In genomic region chr2:88607416-88607815, GRCh38 we compare ENCODE assay signal across 2 cellular contexts.
TF ChIP-seq lines count a peak whose summit lies in the region.

No MANE protein-coding gene starts in this region.

TF ChIP-seq in A549, 52 proteins besides CTCF, POLR2A, EP300 and RAD21:
- TF ChIP-seq EHF (CRISPR knock-in tag; IDR thresholded peaks at IDR 0.05) (no peak), BCL3 (IDR thresholded peaks at IDR 0.05) (no peak), JUNB (IDR thresholded peaks at IDR 0.05) (no peak), SMC3 (IDR thresholded peaks at IDR 0.05) (no peak), MYC (IDR thresholded peaks at IDR 0.05; ENCODE audit: borderline replicate concordance, low read length) (no peak), ZNF302 (CRISPR knock-in tag; IDR thresholded peaks at IDR 0.05) (no peak), GATA3 (IDR thresholded peaks at IDR 0.05; ENCODE audit: borderline replicate concordance) (no peak), KDM5A (IDR thresholded peaks at IDR 0.05) (no peak), ZFP36 (IDR thresholded peaks at IDR 0.05; ENCODE audit: borderline replicate concordance, partially characterized antibody) (no peak), NPAS2 (CRISPR knock-in tag; IDR thresholded peaks at IDR 0.05; ENCODE audit: borderline replicate concordance) (no peak), POLR2AphosphoS2 (conservative IDR thresholded peaks at IDR 0.05; ENCODE audit: low read length) (no peak), ZSCAN20 (CRISPR knock-in tag; IDR thresholded peaks at IDR 0.05) (no peak), RCOR1 (IDR thresholded peaks at IDR 0.05; ENCODE audit: low read depth, low read length) (no peak), NFE2L2 (conservative IDR thresholded peaks at IDR 0.05; ENCODE audit: low read length) (no peak)
- TF ChIP-seq, protein P1, sequence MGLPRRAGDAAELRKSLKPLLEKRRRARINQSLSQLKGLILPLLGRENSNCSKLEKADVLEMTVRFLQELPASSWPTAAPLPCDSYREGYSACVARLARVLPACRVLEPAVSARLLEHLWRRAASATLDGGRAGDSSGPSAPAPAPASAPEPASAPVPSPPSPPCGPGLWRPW (IDR thresholded peaks at IDR 0.05) = no peak

TF ChIP-seq in SK-N-SH, 30 proteins besides CTCF, POLR2A, EP300 and RAD21:
- TF ChIP-seq NFIC (IDR thresholded peaks at IDR 0.05; ENCODE audit: borderline replicate concordance) (no peak), PBX3 (IDR thresholded peaks at IDR 0.05) (no peak), NRF1 (IDR thresholded peaks at IDR 0.05; ENCODE audit: low read depth, low read length) (no peak), TCF12 (IDR thresholded peaks at IDR 0.05) (0 out of 2 replicates have a peak, but pooled peaks have one; percentile 13), JUND (IDR thresholded peaks at IDR 0.05) (no peak), GABPA (IDR thresholded peaks at IDR 0.05; ENCODE audit: low read depth) (no peak), EZH2phosphoT487 (IDR thresholded peaks at IDR 0.05; ENCODE audit: borderline replicate concordance, low read depth) (no peak), CHD2 (IDR thresholded peaks at IDR 0.05; ENCODE audit: low read length, partially characterized antibody) (no peak), IRF3 (IDR thresholded peaks at IDR 0.05; ENCODE audit: low read depth, low read length) (no peak), TAF1 (IDR thresholded peaks at IDR 0.05; ENCODE audit: borderline replicate concordance, low read depth, low read length) (no peak), RFX5 (IDR thresholded peaks at IDR 0.05; ENCODE audit: low read length) (no peak), USF1 (IDR thresholded peaks at IDR 0.05; ENCODE audit: borderline replicate concordance, low read depth) (no peak), GATA2 (CRISPR knock-in tag; IDR thresholded peaks at IDR 0.05) (peak; percentile 52), YY1 (IDR thresholded peaks at IDR 0.05; ENCODE audit: low read depth) (no peak), MEF2A (IDR thresholded peaks at IDR 0.05; ENCODE audit: borderline replicate concordance, low read depth) (no peak)
- TF ChIP-seq, protein P2, sequence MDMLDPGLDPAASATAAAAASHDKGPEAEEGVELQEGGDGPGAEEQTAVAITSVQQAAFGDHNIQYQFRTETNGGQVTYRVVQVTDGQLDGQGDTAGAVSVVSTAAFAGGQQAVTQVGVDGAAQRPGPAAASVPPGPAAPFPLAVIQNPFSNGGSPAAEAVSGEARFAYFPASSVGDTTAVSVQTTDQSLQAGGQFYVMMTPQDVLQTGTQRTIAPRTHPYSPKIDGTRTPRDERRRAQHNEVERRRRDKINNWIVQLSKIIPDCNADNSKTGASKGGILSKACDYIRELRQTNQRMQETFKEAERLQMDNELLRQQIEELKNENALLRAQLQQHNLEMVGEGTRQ (IDR thresholded peaks at IDR 0.05; ENCODE audit: borderline replicate concordance, low read depth, low read length) = no peak
